ENCODE assay signal across 8 cellular contexts in the genomic region with DNA sequence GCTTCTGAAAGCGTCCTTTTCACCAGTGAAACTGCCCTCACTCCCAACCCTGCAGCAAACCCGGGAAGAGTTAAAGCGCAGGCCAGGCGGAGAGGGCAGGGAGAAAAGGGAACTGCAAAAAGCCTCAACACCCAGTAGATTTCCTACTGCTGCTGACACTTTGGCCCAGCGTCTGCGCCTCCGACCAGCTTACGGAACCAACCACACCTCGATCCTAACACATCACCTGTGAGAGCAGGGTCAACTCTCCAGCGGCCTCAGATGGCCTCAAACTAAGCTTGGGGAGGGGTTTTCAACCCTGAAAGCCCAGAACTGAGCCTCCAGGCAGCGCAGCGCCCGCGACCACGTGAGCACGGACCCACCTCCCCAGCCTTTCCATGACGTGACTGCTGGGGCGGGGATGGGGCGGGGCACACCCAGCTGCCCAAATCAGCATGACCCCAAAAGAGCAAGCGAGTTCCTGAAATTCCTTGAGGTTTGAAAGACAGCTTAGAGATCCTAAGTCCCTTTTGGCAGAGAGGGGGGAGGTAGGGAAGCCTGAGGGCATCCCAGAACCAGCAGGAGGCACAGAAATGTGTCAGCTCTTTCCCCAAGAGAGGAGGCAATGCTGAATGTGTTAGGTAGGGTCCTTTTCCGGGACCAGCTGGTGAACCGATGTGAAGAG. TPM values are rescaled to one million over a fixed set of nuclear protein-coding genes. Genes with fewer than 3 reads are reported as not detected.
A peak's percentile ranks its signal among the peaks of the same experiment; 100 is the strongest.
DNase-seq lines count a peak whose midpoint lies in the region; ATAC-seq and TF ChIP-seq lines count a peak whose summit lies in the region.

No MANE protein-coding gene starts in this region.

- CTCF ChIA-PET in AG04450 (lab: Charles Lee) = interaction anchor here (1.4 to 1.9 kb wide), 2 partner anchors 54 to 59 kb away, joined by 3 to 10 read pairs; partner anchors contain the start of gene ITPKB
- CTCF ChIA-PET in activated CD4-positive, alpha-beta memory T cell treated with anti-CD3 and anti-CD28 coated beads, Interleukin-2, amount 10 ng/mL, durations not matched to agents 7 days and 5 days (lab: Charles Lee) = interaction anchor here (0.8 to 1.9 kb wide), 5 partner anchors 17 to 59 kb away, joined by 3 to 6 read pairs (median 3); partner anchors contain the start of gene ITPKB

- H3K4me3 Mint-ChIP-seq in activated CD4-positive, alpha-beta memory T cell treated with anti-CD3 and anti-CD28 coated beads, Interleukin-2, amount 10 ng/mL, durations not matched to agents 7 days and 5 days = peak overlapping the region; percentile 70

- H3K9me3 Mint-ChIP-seq in activated CD4-positive, alpha-beta memory T cell treated with anti-CD3 and anti-CD28 coated beads, Interleukin-2, amount 10 ng/mL, durations not matched to agents 7 days and 5 days = no peaks in the 10 kb centered on the region

- H3K36me3 ChIP-seq in ectodermal cell (ENCODE audit: control insufficient read depth, insufficient read depth, low read length) = no peaks in the 10 kb centered on the region

- intact Hi-C loops in lower leg skin (cut with DNase I; ENCODE audit: low total_unique reads) = no loop called here

- no peak for DNase-seq in AG04450 (ENCODE audit: low read depth, low spot score)
- peak; percentile 47 for DNase-seq in LHCN-M2 (ENCODE audit: low read depth)
- DNase-seq in activated CD4-positive, alpha-beta memory T cell treated with anti-CD3 and anti-CD28 coated beads, Interleukin-2, amount 10 ng/mL, durations not matched to agents 7 days and 5 days = peak; percentile 79
- peak; percentile 85 to 98 for DNase-seq in lower leg skin (ENCODE audit: low spot score in 2 of 2)
- DNase-seq in stimulated activated CD4-positive, alpha-beta T cell treated with anti-CD3 and anti-CD28 coated beads, Interleukin-4, amount 100 ng/mL, for 24 hours = peak; percentile 80

- H3K4me1 Mint-ChIP-seq in activated CD4-positive, alpha-beta memory T cell treated with anti-CD3 and anti-CD28 coated beads, Interleukin-2, amount 10 ng/mL, durations not matched to agents 7 days and 5 days = peaks cover 82% of the 10 kb centered on the region

- POLR2A ChIA-PET in AG04450 (lab: Yijun Ruan, JAX) = interaction anchor here (0.6 to 1.3 kb wide), 5 partner anchors 12 to 135 kb away, joined by 3 to 6 read pairs (median 3); no protein-coding TSS in a partner anchor
- POLR2A ChIA-PET in activated CD4-positive, alpha-beta memory T cell treated with anti-CD3 and anti-CD28 coated beads, Interleukin-2, amount 10 ng/mL, durations not matched to agents 7 days and 5 days (lab: Charles Lee) = interaction anchor here (0.9 to 10.4 kb wide), 10 partner anchors 9 to 272 kb away, joined by 3 to 113 read pairs (median 3); partner anchors contain the start of gene PARP1

- TF ChIP-seq POLR2A in lower leg skin (IDR thresholded peaks at IDR 0.05) = peak in 1 of 2 donors; percentile 55

- WGBS in ectodermal cell, 2 experiments = 4% methylated on average over 22 of the region's 22 CpGs
- 1 to 3% methylated on average over 12 to 22 of the region's 22 CpGs for WGBS in lower leg skin, 2 donors

- ATAC-seq in GM19467 (IDR thresholded peaks at IDR 0.05; ENCODE audit: unreplicated experiment) (peak; percentile 43), GM19452 (IDR thresholded peaks at IDR 0.05; ENCODE audit: unreplicated experiment) (no peak)

- H3K9me3 ChIP-seq in AG04450 (ENCODE audit: control insufficient read depth, insufficient read depth, low read length) (no peaks in the 10 kb centered on the region), ectodermal cell (ENCODE audit: control insufficient read depth, low read length) (no peaks in the 10 kb centered on the region)

- TF ChIP-seq CTCF in AG04450 (IDR thresholded peaks at IDR 0.05; ENCODE audit: low read depth, low read length) (no peak; the same call in 1 of the 2 replicates), lower leg skin (IDR thresholded peaks at IDR 0.05) (no peak)

- peaks cover 25% of the 10 kb centered on the region for H3K36me3 Mint-ChIP-seq in activated CD4-positive, alpha-beta memory T cell treated with anti-CD3 and anti-CD28 coated beads, Interleukin-2, amount 10 ng/mL, durations not matched to agents 7 days and 5 days (ENCODE audit: low read depth)

- H3K4me3 ChIP-seq in AG04450 (ENCODE audit: low read depth, low read length) = peak overlapping the region; percentile 58
- peak overlapping the region; percentile 3 for H3K4me3 ChIP-seq in ectodermal cell (ENCODE audit: insufficient read depth, low read depth, low read length)
- H3K4me3 ChIP-seq in lower leg skin (ENCODE audit: low read depth, poor library complexity, severe bottlenecking) = no peak overlapping the region

- peak overlapping the region; percentile 79 for H3K27ac Mint-ChIP-seq in activated CD4-positive, alpha-beta memory T cell treated with anti-CD3 and anti-CD28 coated beads, Interleukin-2, amount 10 ng/mL, durations not matched to agents 7 days and 5 days

- H3K4me1 ChIP-seq in ectodermal cell (ENCODE audit: control insufficient read depth, insufficient read depth, low read length) = peaks cover 57% of the 10 kb centered on the region

- peak overlapping the region; percentile 68 for H3K27ac ChIP-seq in AG04450 (ENCODE audit: low read depth, low read length)
- peak overlapping the region; percentile 76 for H3K27ac ChIP-seq in ectodermal cell (ENCODE audit: insufficient read depth, low read depth, low read length, poor library complexity, severe bottlenecking)

- H3K27me3 Mint-ChIP-seq in activated CD4-positive, alpha-beta memory T cell treated with anti-CD3 and anti-CD28 coated beads, Interleukin-2, amount 10 ng/mL, durations not matched to agents 7 days and 5 days = no peaks in the 10 kb centered on the region

- peaks cover 5% of the 10 kb centered on the region for H3K27me3 ChIP-seq in AG04450 (ENCODE audit: control insufficient read depth, insufficient read depth, low read length)
- no peaks in the 10 kb centered on the region for H3K27me3 ChIP-seq in ectodermal cell (ENCODE audit: control insufficient read depth, insufficient read depth, low read length, poor library complexity, severe bottlenecking)

RNA-seq across cellular contexts. Expression of gene ITPKB, which starts 59.1 kb away (rescaled TPM):
- 2.8 and 3.0 TPM in 2 replicates for polyA plus RNA-seq in AG04450 (2011; rRNA removed)
- polyA minus RNA-seq in AG04450 (2011; rRNA and poly(A)+ RNA removed) = 7.9 and 9.4 TPM in 2 replicates
- total RNA-seq in LHCN-M2 (2014; rRNA removed) (0.19 and 0.40 TPM in 2 replicates), lower leg skin (10 to 100 TPM; 39.3 to 57.2 (median 44.1) TPM)
- 0.35 TPM for polyA plus RNA-seq in LHCN-M2 (2012)
- total RNA-seq in activated CD4-positive, alpha-beta memory T cell treated with anti-CD3 and anti-CD28 coated beads, Interleukin-2, amount 10 ng/mL, durations not matched to agents 7 days and 5 days = 10 to 100 TPM; 43.6 to 44.4 TPM
- polyA plus RNA-seq in ectodermal cell (2013, experiment 1 of 4) = 17.1 TPM
- polyA plus RNA-seq in ectodermal cell (2013, experiment 2 of 4) = 18.1 TPM
- polyA plus RNA-seq in ectodermal cell (2013, experiment 3 of 4) = 11.2 TPM
- polyA plus RNA-seq in ectodermal cell (2013, experiment 4 of 4) = 12.5 TPM

Comparison
In these comparisons a context has a peak if more than half of its experiments do, and no peak if none do; other contexts are left out.
1. RNA of gene ITPKB, which starts 59.1 kb away (total RNA-seq): 39.3 to 57.2 TPM in lower leg skin and 43.6 to 44.4 TPM in activated CD4-positive, alpha-beta memory T cell treated with anti-CD3 and anti-CD28 coated beads, Interleukin-2, amount 10 ng/mL, durations not matched to agents 7 days and 5 days; 0.19 to 0.40 TPM in LHCN-M2; every median in the first group is over 10 times any median in the second.